In genomic region chr1:120811822-120812221, GRCh38 we compare ENCODE assay signal across 8 cellular contexts.
DNase-seq lines count a peak whose midpoint lies in the region; TF ChIP-seq lines count a peak whose summit lies in the region.
"Not testable (repeated sequence)": the region's sequence is repeated elsewhere in the genome, so short reads cannot be mapped to it uniquely, and the experiment has no call there.

No MANE protein-coding gene starts in this region.

- H3K27me3 ChIP-seq in BJ (ENCODE audit: control insufficient read depth, insufficient read depth, low read length); adrenal gland: not testable (repeated sequence)

- intact Hi-C loops in adrenal gland (cut with DNase I) = not testable (repeated sequence)

- not testable (repeated sequence) for DNase-seq in BJ (ENCODE audit: low read depth)
- DNase-seq in H4 (ENCODE audit: low spot score) (peak; percentile 25), NCI-H526 (lab: John Stamatoyannopoulos, UW) (peak; percentile 35 to 67), adrenal gland (peak in 5 of 7 donors; percentile 22 to 58 (median 41)), fibroblast of pulmonary artery (ENCODE audit: low read depth) (peak; percentile 40), midbrain (lab: John Stamatoyannopoulos, UW) (peak; percentile 3)
- DNase-seq in stimulated activated CD4-positive, alpha-beta T cell treated with anti-CD3 and anti-CD28 coated beads, Interleukin-1b, Interleukin-23, amount 100 ng/mL, for 48 hours = peak; percentile 10

- not testable (repeated sequence) for H3K4me3 ChIP-seq in BJ (ENCODE audit: low read depth, low read length); WI38 (ENCODE audit: low read depth, low read length); adrenal gland; fibroblast of pulmonary artery (replicated peaks; ENCODE audit: low read depth, low read length)

- TF ChIP-seq POLR2A in adrenal gland (IDR thresholded peaks at IDR 0.05) = not testable (repeated sequence)

- H3K27ac ChIP-seq in adrenal gland = not testable (repeated sequence)

- not testable (repeated sequence) for H3K4me1 ChIP-seq in adrenal gland (replicated peaks in 1 of 2)

- H3K9me3 ChIP-seq in adrenal gland (replicated peaks in 1 of 3) = not testable (repeated sequence)

- POLR2A ChIA-PET in BJ (lab: Charles Lee) = not testable (repeated sequence)

- not testable (repeated sequence) for H3K36me3 ChIP-seq in BJ (ENCODE audit: control insufficient read depth, insufficient read depth, low read length); adrenal gland (replicated peaks in 1 of 2)

- CTCF ChIA-PET in BJ (lab: Yijun Ruan, JAX) = not testable (repeated sequence)

- 9 to 12% methylated on average over 10 of the region's 10 CpGs; no CpG with 5 or more reads in 2 of the 4 donors for WGBS in adrenal gland, 4 donors

- TF ChIP-seq CTCF in BJ (IDR thresholded peaks at IDR 0.05; ENCODE audit: insufficient read depth, low read depth, low read length) = peak; percentile 32
- TF ChIP-seq CTCF in WI38 (IDR thresholded peaks at IDR 0.05; ENCODE audit: low read depth, low read length) = peak; percentile 22; the same call in 1 of the 2 replicates
- TF ChIP-seq CTCF in adrenal gland (IDR thresholded peaks at IDR 0.05) = peak in 4 of 6 experiments; percentile 29 to 68 (median 39)
- peak; percentile 12 for TF ChIP-seq CTCF in fibroblast of pulmonary artery (IDR thresholded peaks at IDR 0.05; ENCODE audit: low read length, missing control alignments)
